ENCODE assay signal across 8 cellular contexts in the genomic region with DNA sequence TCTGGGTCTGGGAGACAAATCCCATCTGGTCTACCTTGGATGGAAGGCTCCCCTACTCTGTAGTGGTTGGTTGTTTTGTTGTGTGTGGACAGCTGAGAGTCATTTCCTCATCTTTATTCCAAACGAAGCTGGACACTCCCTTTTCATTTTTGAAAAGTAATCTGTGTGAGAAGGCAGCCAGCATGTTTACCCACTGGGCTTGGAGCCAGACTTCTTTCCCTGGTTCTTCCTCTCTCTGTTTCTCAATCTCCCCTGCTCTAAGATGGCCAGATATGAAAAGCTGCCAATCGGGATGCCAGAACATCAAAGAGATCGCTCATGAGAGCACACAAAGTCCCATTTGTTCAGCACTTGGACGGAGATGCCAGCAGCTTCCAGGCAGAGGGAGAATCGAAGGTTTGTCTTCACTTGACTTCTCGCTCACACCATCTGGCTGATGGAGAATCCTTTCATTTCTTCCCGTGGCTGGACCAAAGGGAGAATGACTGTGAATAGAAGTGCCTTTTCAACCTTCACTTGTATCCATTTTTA.
DNase-seq lines count a peak whose midpoint lies in the region; TF ChIP-seq lines count a peak whose summit lies in the region.

No MANE protein-coding gene starts in this region.

- no TSS peak for BruUV-seq in A673 (replicated peaks; lab: Mats Ljungman, UMichigan)

- POLR2A ChIA-PET in A673 (lab: Charles Lee; ENCODE audit: low non-redundant PET), result no interaction called here

- H3K36me3 ChIP-seq in A673 (ENCODE audit: insufficient read depth, low read length, poor library complexity, severe bottlenecking) (no peaks in the 10 kb centered on the region), thyroid gland (no peaks in the 10 kb centered on the region)

- H3K27ac ChIP-seq in A673 (ENCODE audit: low read depth, low read length, poor library complexity, severe bottlenecking), result peak overlapping the region; percentile 34
- H3K27ac ChIP-seq in thyroid gland, result peak overlapping the region in 2 of 3 donors; percentile 50 to 62

- in situ Hi-C loops in astrocyte of the spinal cord (cut with HindIII; ENCODE audit: low sequenced_read_pairs), result no loop called here

- WGBS in thyroid gland, 2 donors, result 15 to 18% methylated on average over 7 of the region's 7 CpGs

- H3K9me3 ChIP-seq in A673 (ENCODE audit: low read depth, low read length, poor library complexity, severe bottlenecking) (no peaks in the 10 kb centered on the region), thyroid gland (no peaks in the 10 kb centered on the region)

- no peaks in the 10 kb centered on the region for H3K27me3 ChIP-seq in A673 (replicated peaks; ENCODE audit: insufficient read depth, low read depth, low read length, poor library complexity)
- H3K27me3 ChIP-seq in thyroid gland, result no peaks in the 10 kb centered on the region

- H3K4me1 ChIP-seq in A673 (ENCODE audit: insufficient read depth, low read length, poor library complexity, severe bottlenecking) (peaks cover 14% of the 10 kb centered on the region), thyroid gland (peaks cover 0 to 7% of the 10 kb centered on the region in 2 donors)

- TF ChIP-seq POLR2A in thyroid gland (IDR thresholded peaks at IDR 0.05), result peak in 1 of 2 donors; percentile 16

- DNase-seq in A673 (ENCODE audit: low spot score), result peak; percentile 80
- peak; percentile 7 for DNase-seq in NCI-H1048 (lab: John Stamatoyannopoulos, UW)
- DNase-seq in astrocyte of the spinal cord (ENCODE audit: low read depth, low spot score), result peak; percentile 85
- DNase-seq in kidney glomerular epithelial cell (lab: John Stamatoyannopoulos, UW), result peak; percentile 25
- peak; percentile 61 for DNase-seq in thyroid gland
- no peak for DNase-seq in NCI-H128 (lab: John Stamatoyannopoulos, UW; ENCODE audit: unreplicated experiment)
- DNase-seq in stimulated activated CD4-positive, alpha-beta T cell treated with anti-CD3 and anti-CD28 coated beads, Interleukin-12 subunit alpha, Interleukin-12 subunit beta, amount 100 ng/mL, for 4 hours, result no peak
- DNase-seq in NCI-H187 treated with DMSO at 0.1 percent for 48 hours (lab: John Stamatoyannopoulos, UW), result no peak

- TF ChIP-seq CTCF in A673 (conservative IDR thresholded peaks at IDR 0.05; ENCODE audit: low read depth, low read length) (no peak), astrocyte of the spinal cord (IDR thresholded peaks at IDR 0.05; ENCODE audit: low read depth, low read length) (no peak), thyroid gland (IDR thresholded peaks at IDR 0.05) (no peak)

- CTCF ChIA-PET in A673 (lab: Charles Lee), result interaction anchor here (0.5 kb wide), 1 partner anchor 171 kb away, joined by 4 read pairs; no protein-coding TSS in a partner anchor

- intact Hi-C loops in A673 (cut with micrococcal nuclease; ENCODE audit: unreplicated experiment) (loop anchor here (10.0 kb wide), 1 partner anchor 165 kb away; no protein-coding TSS in a partner anchor), thyroid gland (cut with DNase I) (loop anchor here (10.0 kb wide), 1 partner anchor 65 kb away; no protein-coding TSS in a partner anchor)

- H3K4me3 ChIP-seq in A673 (ENCODE audit: low read depth, low read length, poor library complexity, severe bottlenecking), result peak overlapping the region; percentile 29
- peak overlapping the region; percentile 29 for H3K4me3 ChIP-seq in astrocyte of the spinal cord (ENCODE audit: low read depth, low read length)
- peak overlapping the region in 1 of 3 donors; percentile 4 for H3K4me3 ChIP-seq in thyroid gland (replicated peaks in 1 of 3)

Comparison
In these comparisons a context has a peak if more than half of its experiments do, and no peak if none do; other contexts are left out.
1. DNase-seq: peak in A673 (single experiment), NCI-H1048 (single experiment), astrocyte of the spinal cord (single experiment), kidney glomerular epithelial cell (single experiment) and thyroid gland (2 of 2); none in NCI-H128 (single experiment), stimulated activated CD4-positive, alpha-beta T cell treated with anti-CD3 and anti-CD28 coated beads, Interleukin-12 subunit alpha, Interleukin-12 subunit beta, amount 100 ng/mL, for 4 hours (single experiment) and NCI-H187 treated with DMSO at 0.1 percent for 48 hours (single experiment).